ENCODE assay signal across 9 cellular contexts in genomic region chr10:97029271-97029670, GRCh38.
"Had no signal": no experiment of that assay in that cellular context is flagged by ENCODE, and none has a peak within 500 bp of the region (broad histone marks: within the 10 kb centered on the region; RNA-seq: fewer than 3 reads in every experiment).

No MANE protein-coding gene starts in this region.

- H3K36me3 Mint-ChIP-seq: IgD-negative memory B cell had no signal

- H3K4me3 ChIP-seq: GM23248, HAP-1 had no signal

- H3K36me3 ChIP-seq: HAP-1 had no signal

- H3K27ac ChIP-seq: GM23248, HL-60 had no signal

- ATAC-seq: HCT116, HepG2 had no signal

- H3K9me3 Mint-ChIP-seq: IgD-negative memory B cell had no signal

- DNase-seq: GOT3, H7 had no signal

- H3K4me3 Mint-ChIP-seq: HFFc6, IgD-negative memory B cell had no signal

- H3K27ac Mint-ChIP-seq: IgD-negative memory B cell had no signal
